In genomic region chr1:200740291-200741212, GRCh38 we compare ENCODE assay signal across 8 cellular contexts. TPM values are rescaled to one million over a fixed set of nuclear protein-coding genes. Genes with fewer than 3 reads are reported as not detected.
DNase-seq lines count a peak whose midpoint lies in the region; ATAC-seq, FAIRE-seq and TF ChIP-seq lines count a peak whose summit lies in the region.

No MANE protein-coding gene starts in this region.

- H3K4me1 ChIP-seq in MM.1S (ENCODE audit: low read length): peaks cover 35% of the 10 kb centered on the region

- no peak for TF ChIP-seq CTCF in MM.1S (IDR thresholded peaks at IDR 0.05; ENCODE audit: low read length)
- TF ChIP-seq CTCF in neural cell (IDR thresholded peaks at IDR 0.05; ENCODE audit: poor library complexity, severe bottlenecking): no peak

- H3K36me3 ChIP-seq in MM.1S (replicated peaks; ENCODE audit: insufficient read depth, low read length): no peaks in the 10 kb centered on the region
- no peaks in the 10 kb centered on the region for H3K36me3 ChIP-seq in neural cell (ENCODE audit: insufficient read depth, low read length)

- H2AFZ ChIP-seq in MM.1S (ENCODE audit: low read length): no peak overlapping the region
- H2AFZ ChIP-seq in neural cell (ENCODE audit: low read depth, low read length): peak overlapping the region; percentile 47

- H4K20me1 ChIP-seq in MM.1S (ENCODE audit: insufficient read depth, low read length) (no peaks in the 10 kb centered on the region), neural cell (ENCODE audit: insufficient read depth) (peaks cover 33% of the 10 kb centered on the region)

- H3K27ac ChIP-seq in MM.1S (ENCODE audit: low read length) (no peak overlapping the region), neural cell (ENCODE audit: low read length) (peak overlapping the region; percentile 97)

- TF ChIP-seq POLR2A in H54 (IDR thresholded peaks at IDR 0.05; ENCODE audit: low read depth, low read length): no peak

- H3K27me3 ChIP-seq in MM.1S (replicated peaks; ENCODE audit: insufficient read depth, low read length) (no peaks in the 10 kb centered on the region), neural cell (ENCODE audit: insufficient read depth, low read depth, low read length) (no peaks in the 10 kb centered on the region)

- DNase-seq in CD1c-positive myeloid dendritic cell (ENCODE audit: extremely low spot score) (peak; percentile 22), MM.1S (no peak), dermis blood vessel endothelial cell (peak; percentile 26), urothelium cell line (ENCODE audit: low spot score) (no peak), H54 (ENCODE audit: insufficient read length, low spot score) (no peak), NCI-H345 treated with DMSO at 0.1 percent for 48 hours (lab: John Stamatoyannopoulos, UW; ENCODE audit: unreplicated experiment) (no peak)

- ATAC-seq in HG02571 (IDR thresholded peaks at IDR 0.05; ENCODE audit: unreplicated experiment): no peak

- H3K79me2 ChIP-seq in MM.1S (ENCODE audit: low read length) (peaks cover 42% of the 10 kb centered on the region), neural cell (replicated peaks; ENCODE audit: insufficient read depth, low read length) (peaks cover 61% of the 10 kb centered on the region)

- no peak for FAIRE-seq in urothelium cell line (lab: Jason Lieb, UNC)
- no peak for FAIRE-seq in H54 (lab: Jason Lieb, UNC)

- H3K9me3 ChIP-seq in MM.1S (replicated peaks; ENCODE audit: insufficient read depth, low read length) (no peaks in the 10 kb centered on the region), neural cell (ENCODE audit: low read length) (no peaks in the 10 kb centered on the region)

- H3K9ac ChIP-seq in MM.1S (ENCODE audit: low read length): peak overlapping the region; percentile 52; the same call in 1 of the 2 replicates
- H3K9ac ChIP-seq in neural cell (ENCODE audit: low read length): peak overlapping the region; percentile 99

- peaks cover 20% of the 10 kb centered on the region for H3F3A ChIP-seq in MM.1S (ENCODE audit: insufficient read depth, low read length)
- no peaks in the 10 kb centered on the region for H3F3A ChIP-seq in neural cell (ENCODE audit: insufficient read depth, low read length, poor library complexity, severe bottlenecking)

- no peak for TF ChIP-seq EP300 in neural cell (conservative IDR thresholded peaks at IDR 0.05; ENCODE audit: poor library complexity, severe bottlenecking)

- H3K4me3 ChIP-seq in MM.1S (ENCODE audit: low read length) (peak overlapping the region; percentile 90), neural cell (ENCODE audit: low read length) (peak overlapping the region; percentile 86)

- H3K4me2 ChIP-seq in MM.1S (ENCODE audit: low read depth, low read length): peak overlapping the region; percentile 91
- peak overlapping the region; percentile 95 for H3K4me2 ChIP-seq in neural cell (ENCODE audit: low read length)

- no peaks in the 10 kb centered on the region for H3K9me2 ChIP-seq in MM.1S (replicated peaks; ENCODE audit: insufficient read depth, low read length)
- H3K9me2 ChIP-seq in neural cell (ENCODE audit: insufficient read depth, low read length): no peaks in the 10 kb centered on the region

- TF ChIP-seq RAD21 in neural cell (conservative IDR thresholded peaks at IDR 0.05): no peak

TF ChIP-seq in neural cell, 6 proteins besides CTCF, POLR2A, EP300 and RAD21:
- TF ChIP-seq SMC3 (conservative IDR thresholded peaks at IDR 0.05; ENCODE audit: poor library complexity) (no peak), MXI1 (conservative IDR thresholded peaks at IDR 0.05; ENCODE audit: poor library complexity, severe bottlenecking) (no peak)
- TF ChIP-seq, protein P1, sequence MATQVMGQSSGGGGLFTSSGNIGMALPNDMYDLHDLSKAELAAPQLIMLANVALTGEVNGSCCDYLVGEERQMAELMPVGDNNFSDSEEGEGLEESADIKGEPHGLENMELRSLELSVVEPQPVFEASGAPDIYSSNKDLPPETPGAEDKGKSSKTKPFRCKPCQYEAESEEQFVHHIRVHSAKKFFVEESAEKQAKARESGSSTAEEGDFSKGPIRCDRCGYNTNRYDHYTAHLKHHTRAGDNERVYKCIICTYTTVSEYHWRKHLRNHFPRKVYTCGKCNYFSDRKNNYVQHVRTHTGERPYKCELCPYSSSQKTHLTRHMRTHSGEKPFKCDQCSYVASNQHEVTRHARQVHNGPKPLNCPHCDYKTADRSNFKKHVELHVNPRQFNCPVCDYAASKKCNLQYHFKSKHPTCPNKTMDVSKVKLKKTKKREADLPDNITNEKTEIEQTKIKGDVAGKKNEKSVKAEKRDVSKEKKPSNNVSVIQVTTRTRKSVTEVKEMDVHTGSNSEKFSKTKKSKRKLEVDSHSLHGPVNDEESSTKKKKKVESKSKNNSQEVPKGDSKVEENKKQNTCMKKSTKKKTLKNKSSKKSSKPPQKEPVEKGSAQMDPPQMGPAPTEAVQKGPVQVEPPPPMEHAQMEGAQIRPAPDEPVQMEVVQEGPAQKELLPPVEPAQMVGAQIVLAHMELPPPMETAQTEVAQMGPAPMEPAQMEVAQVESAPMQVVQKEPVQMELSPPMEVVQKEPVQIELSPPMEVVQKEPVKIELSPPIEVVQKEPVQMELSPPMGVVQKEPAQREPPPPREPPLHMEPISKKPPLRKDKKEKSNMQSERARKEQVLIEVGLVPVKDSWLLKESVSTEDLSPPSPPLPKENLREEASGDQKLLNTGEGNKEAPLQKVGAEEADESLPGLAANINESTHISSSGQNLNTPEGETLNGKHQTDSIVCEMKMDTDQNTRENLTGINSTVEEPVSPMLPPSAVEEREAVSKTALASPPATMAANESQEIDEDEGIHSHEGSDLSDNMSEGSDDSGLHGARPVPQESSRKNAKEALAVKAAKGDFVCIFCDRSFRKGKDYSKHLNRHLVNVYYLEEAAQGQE (IDR thresholded peaks at IDR 0.05; ENCODE audit: borderline replicate concordance): no peak

RNA-seq across cellular contexts. Expression of gene CAMSAP2, which starts 1.9 kb away (rescaled TPM):
- total RNA-seq in dermis blood vessel endothelial cell: 37.3 and 53.8 TPM in 2 replicates
- 49.2 and 52.7 TPM in 2 replicates for polyA plus RNA-seq in neural cell
- polyA minus RNA-seq in neural cell: 160 and 188 TPM in 2 replicates

Comparison
In these comparisons a context has a peak if more than half of its experiments do, and no peak if none do; other contexts are left out.
1. DNase-seq: peak in CD1c-positive myeloid dendritic cell (single experiment) and dermis blood vessel endothelial cell (single experiment); none in MM.1S (single experiment), urothelium cell line (single experiment), H54 (single experiment) and NCI-H345 treated with DMSO at 0.1 percent for 48 hours (single experiment).